10 cellular contexts compared by ENCODE assay signal in the genomic region with DNA sequence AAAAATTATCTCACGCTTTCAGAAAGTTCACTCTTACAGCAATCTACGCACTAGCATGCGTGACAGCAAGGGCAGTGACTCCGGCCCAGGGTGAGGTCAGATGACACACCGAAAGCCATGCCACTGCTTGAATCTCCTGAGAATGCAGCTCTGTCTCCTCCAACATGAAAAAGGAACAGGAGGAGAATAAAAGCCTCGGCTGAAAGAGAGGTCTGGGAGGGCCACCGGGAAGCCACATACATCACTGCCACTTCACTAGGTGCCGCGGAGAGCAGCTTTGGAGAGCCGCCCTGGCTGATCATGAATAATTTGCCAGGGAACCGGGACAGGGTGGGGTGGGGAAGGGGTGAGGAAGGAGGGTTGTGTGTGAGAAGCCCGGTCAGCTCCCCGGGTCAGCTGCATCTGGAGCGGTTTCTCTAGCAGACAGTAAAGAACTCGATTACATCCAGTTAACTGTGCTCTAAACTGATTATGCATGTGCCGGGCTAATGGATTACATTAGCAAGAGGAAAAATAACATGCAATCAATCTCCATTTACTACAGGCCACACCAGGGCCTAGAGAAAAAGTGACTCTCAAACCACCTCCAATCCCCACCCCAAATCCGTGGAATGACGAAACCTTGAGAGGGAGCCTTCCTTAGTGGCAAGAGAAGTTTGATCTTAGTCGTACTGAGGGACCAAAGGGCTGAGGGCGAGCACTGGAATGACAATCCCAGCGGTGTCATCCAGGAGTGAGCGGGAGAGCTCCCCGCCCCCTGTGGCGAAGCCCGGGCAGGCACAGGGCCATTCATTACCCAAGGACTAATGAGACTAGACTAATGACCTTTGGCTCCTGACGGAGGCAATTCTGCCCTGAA.
DNase-seq lines count a peak whose midpoint lies in the region; ATAC-seq and TF ChIP-seq lines count a peak whose summit lies in the region.
"Had no signal": no experiment of that assay in that cellular context is flagged by ENCODE, and none has a peak within 500 bp of the region (broad histone marks: within the 10 kb centered on the region; RNA-seq: fewer than 3 reads in every experiment).

No MANE protein-coding gene starts in this region.

- H3K9me2 ChIP-seq in GM23248 (ENCODE audit: insufficient read depth), result no peaks in the 10 kb centered on the region

- TF ChIP-seq POLR2A in esophagus muscularis mucosa (IDR thresholded peaks at IDR 0.05; ENCODE audit: low read depth), result no peak

- H3F3A ChIP-seq in GM23248 (ENCODE audit: insufficient read depth), result no peaks in the 10 kb centered on the region

- H3K27ac ChIP-seq in GM23248 (no peak overlapping the region), esophagus muscularis mucosa (replicated peaks in 1 of 4) (peak overlapping the region; percentile 8 to 47 (median 28)), rectal smooth muscle tissue (ENCODE audit: low read depth, low read length) (peak overlapping the region; percentile 30)
- H3K27ac ChIP-seq: HL-60 had no signal

- peaks cover 84% of the 10 kb centered on the region for H3K79me2 ChIP-seq in GM23248 (ENCODE audit: insufficient read depth)

- intact Hi-C loops in esophagus muscularis mucosa (cut with DNase I) (no loop called here), left colon (cut with DNase I, micrococcal nuclease) (no loop called here)

- no peak for TF ChIP-seq EP300 in esophagus muscularis mucosa (IDR thresholded peaks at IDR 0.05)

- DNase-seq in GM23248 (peak; percentile 29), esophagus muscularis mucosa (ENCODE audit: extremely low spot score) (no peak), left colon (no peak), NCI-H2029 (lab: John Stamatoyannopoulos, UW) (no peak), AML-193 (lab: John Stamatoyannopoulos, UW) (no peak)
- no peak for DNase-seq in activated CD8-positive, alpha-beta memory T cell treated with anti-CD3 and anti-CD28 coated beads for 24 hours
- DNase-seq: activated T-cell treated with anti-CD3 and anti-CD28 coated beads, Interleukin-2, amount 50 U/mL, for 72 hours had no signal

- H3K4me3 ChIP-seq in GM23248, result no peak overlapping the region
- no peak overlapping the region for H3K4me3 ChIP-seq in esophagus muscularis mucosa
- H3K4me3 ChIP-seq in rectal smooth muscle tissue (ENCODE audit: low read length), result no peak overlapping the region

- H3K4me1 ChIP-seq in GM23248 (ENCODE audit: insufficient read depth), result no peaks in the 10 kb centered on the region
- peaks cover 16 to 41% (median 25%) of the 10 kb centered on the region in 4 donors for H3K4me1 ChIP-seq in esophagus muscularis mucosa
- peaks cover 22% of the 10 kb centered on the region for H3K4me1 ChIP-seq in rectal smooth muscle tissue (ENCODE audit: control insufficient read depth, insufficient read depth, low read length)

- H3K9ac ChIP-seq in GM23248 (no peak overlapping the region), rectal smooth muscle tissue (ENCODE audit: low read length) (no peak overlapping the region)

- peaks cover 2% of the 10 kb centered on the region; the same call in 1 of the 2 replicates for H4K20me1 ChIP-seq in GM23248 (ENCODE audit: insufficient read depth)

- no peaks in the 10 kb centered on the region; the same call in 1 of the 2 replicates for H3K36me3 ChIP-seq in GM23248 (ENCODE audit: low read depth)
- peaks cover 9 to 30% (median 18%) of the 10 kb centered on the region in 4 donors for H3K36me3 ChIP-seq in esophagus muscularis mucosa
- peaks cover 4% of the 10 kb centered on the region for H3K36me3 ChIP-seq in rectal smooth muscle tissue (ENCODE audit: control insufficient read depth, insufficient read depth, low read length)

- no peak for TF ChIP-seq CTCF in esophagus muscularis mucosa (IDR thresholded peaks at IDR 0.05)

- no peak overlapping the region for H2AFZ ChIP-seq in GM23248

- no peaks in the 10 kb centered on the region for H3K9me3 ChIP-seq in GM23248 (ENCODE audit: low read depth)
- H3K9me3 ChIP-seq in esophagus muscularis mucosa, result no peaks in the 10 kb centered on the region

- H3K27me3 ChIP-seq in GM23248 (replicated peaks; ENCODE audit: insufficient read depth) (no peaks in the 10 kb centered on the region), esophagus muscularis mucosa (no peaks in the 10 kb centered on the region), rectal smooth muscle tissue (ENCODE audit: control insufficient read depth, insufficient read depth, low read length) (no peaks in the 10 kb centered on the region)

- ATAC-seq in left colon (peak; percentile 52), GM21360 (IDR thresholded peaks at IDR 0.05; ENCODE audit: unreplicated experiment) (no peak)
- ATAC-seq: activated T-cell treated with anti-CD3 and anti-CD28 coated beads, Interleukin-2, amount 50 U/mL, for 72 hours had no signal

- no peak overlapping the region for H3K4me2 ChIP-seq in GM23248 (ENCODE audit: unreplicated experiment)

- 73 to 75% methylated on average over 26 of the region's 26 CpGs for WGBS in GM23248 (ENCODE audit: low coverage in 1 of 2, low lambda C conversion rate in 2 of 2, missing lambda C conversion rate in 2 of 2), 2 experiments
- WGBS in esophagus muscularis mucosa, result 55% methylated on average over 22 of the region's 26 CpGs

- in situ Hi-C loops in GM23248 (cut with MboI), result no loop called here
